Comparison of ENCODE assay signal across 16 cellular contexts in genomic region chr21:41671212-41671762, GRCh38.
"Had no signal": no experiment of that assay in that cellular context is flagged by ENCODE, and none has a peak within 500 bp of the region (broad histone marks: within the 10 kb centered on the region; RNA-seq: fewer than 3 reads in every experiment).

No MANE protein-coding gene starts in this region.

- H3K36me3 Mint-ChIP-seq: activated CD8-positive, alpha-beta memory T cell treated with anti-CD3 and anti-CD28 coated beads, Interleukin-2, amount 10 ng/mL, durations not matched to agents 7 days and 5 days; naive B cell; neural progenitor cell had no signal

- H3K4me1 Mint-ChIP-seq: naive B cell had no signal

- ATAC-seq: body of pancreas, gastrocnemius medialis, heart left ventricle had no signal

- H3K4me3 ChIP-seq: body of pancreas, gastrocnemius medialis, heart left ventricle, left ventricle myocardium inferior, neural progenitor cell, ovary, right lobe of liver had no signal

- H3K4me3 Mint-ChIP-seq: activated CD8-positive, alpha-beta memory T cell treated with anti-CD3 and anti-CD28 coated beads, Interleukin-2, amount 10 ng/mL, durations not matched to agents 7 days and 5 days; naive B cell; neural progenitor cell had no signal

- H3K4me1 ChIP-seq: gastrocnemius medialis, neural progenitor cell, right lobe of liver had no signal

- H3K27ac ChIP-seq: body of pancreas, gastrocnemius medialis, heart left ventricle, left ventricle myocardium inferior, neural progenitor cell, ovary, right lobe of liver, WERI-Rb-1 had no signal

- H3K9me3 ChIP-seq: body of pancreas, gastrocnemius medialis, heart left ventricle, left ventricle myocardium inferior, ovary, right lobe of liver had no signal

- H3K27me3 ChIP-seq: body of pancreas, gastrocnemius medialis, heart left ventricle, neural progenitor cell, ovary, right lobe of liver had no signal

- H3K27ac Mint-ChIP-seq: activated CD8-positive, alpha-beta memory T cell treated with anti-CD3 and anti-CD28 coated beads, Interleukin-2, amount 10 ng/mL, durations not matched to agents 7 days and 5 days; neural progenitor cell had no signal

- H3K9me3 Mint-ChIP-seq: naive B cell had no signal

- H3K36me3 ChIP-seq: gastrocnemius medialis, heart left ventricle, left ventricle myocardium inferior, neural progenitor cell, ovary, right lobe of liver, WERI-Rb-1 had no signal

- DNase-seq: activated CD4-positive, alpha-beta T cell treated with anti-CD3 and anti-CD28 coated beads, Interleukin-2, amount 50 U/mL, for 48 hours; activated naive CD4-positive, alpha-beta T cell; caudate nucleus; gastrocnemius medialis; heart left ventricle; left ventricle myocardium inferior; naive B cell; ovary; right lobe of liver; small intestine; stimulated activated CD4-positive, alpha-beta T cell treated with anti-CD3 and anti-CD28 coated beads, Interleukin-4, amount 100 ng/mL, for 1 hour; SW 1271; WERI-Rb-1 had no signal
